Comparison of ENCODE assay signal across 8 cellular contexts in the genomic region with DNA sequence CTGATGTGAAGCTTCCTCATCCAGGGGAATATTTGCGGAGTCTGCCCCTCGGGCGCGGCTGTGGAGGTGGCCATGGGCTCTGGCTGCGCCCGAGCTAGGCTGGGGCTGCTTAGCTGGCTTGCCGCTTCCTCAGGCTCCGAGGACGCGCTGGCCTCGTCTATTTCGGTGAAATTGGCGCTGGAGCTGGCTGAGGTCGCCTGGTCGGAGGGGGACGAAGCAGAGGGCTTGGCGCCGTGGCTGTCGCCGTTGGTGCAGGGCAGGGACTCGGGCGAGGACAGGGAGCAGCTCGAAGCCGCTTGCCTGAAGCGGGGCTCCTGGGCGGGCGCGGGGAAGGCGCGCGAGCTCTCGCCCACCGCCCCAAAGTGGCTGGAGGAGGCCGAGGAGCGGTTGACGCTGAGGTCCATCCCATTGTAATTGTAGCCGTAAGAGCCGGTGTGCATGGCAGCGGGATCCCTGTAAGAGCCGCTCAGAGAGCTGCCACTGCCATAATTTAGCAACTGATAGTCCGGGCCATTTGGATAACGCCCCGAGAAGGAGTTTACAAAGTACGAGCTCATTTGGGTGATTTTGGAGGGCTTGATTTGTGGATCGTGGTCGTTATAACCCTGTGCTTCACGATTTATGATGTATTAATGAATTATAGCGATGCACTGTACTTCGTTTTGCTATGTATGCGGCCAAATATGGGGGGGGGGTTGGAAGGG. TPM values are rescaled to one million over a fixed set of nuclear protein-coding genes. Genes with fewer than 3 reads are reported as not detected.
A peak's percentile ranks its signal among the peaks of the same experiment; 100 is the strongest.
DNase-seq lines count a peak whose midpoint lies in the region; ATAC-seq, FAIRE-seq and TF ChIP-seq lines count a peak whose summit lies in the region.

A gene (minus strand): TSS at position 654 of the 704 bp plus-strand sequence. CDS start 97 bp downstream, at position 557.

- no peak for TF ChIP-seq CTCF in D721Med (IDR thresholded peaks at IDR 0.05; ENCODE audit: insufficient read depth, missing control alignments)

- H3K27ac Mint-ChIP-seq in T-helper 17 cell = peak within 1 kb of the TSS; percentile 49
- H3K27ac Mint-ChIP-seq in stimulated activated naive B cell treated with anti-CD40 and anti-IgM and Interleukin-4, amounts not matched to agents 10 μg/mL and 1 μg/mL and 100 μg/mL, for 72 hours = peak within 1 kb of the TSS; percentile 83

- H3K9me3 Mint-ChIP-seq in stimulated activated naive B cell treated with anti-CD40 and anti-IgM and Interleukin-4, amounts not matched to agents 10 μg/mL and 1 μg/mL and 100 μg/mL, for 72 hours = no peaks in the 10 kb centered on the region

- intact Hi-C loops in left ventricle myocardium superior (cut with micrococcal nuclease) = no loop called here

- H3K4me3 Mint-ChIP-seq in T-helper 17 cell = peak within 1 kb of the TSS; percentile 88
- peak within 1 kb of the TSS; percentile 75 to 80 for H3K4me3 Mint-ChIP-seq in stimulated activated naive B cell treated with anti-CD40 and anti-IgM and Interleukin-4, amounts not matched to agents 10 μg/mL and 1 μg/mL and 100 μg/mL, for 72 hours

- H3K4me1 Mint-ChIP-seq in T-helper 17 cell = peaks cover 40% of the 10 kb centered on the region
- peaks cover 41 to 64% of the 10 kb centered on the region in 2 donors for H3K4me1 Mint-ChIP-seq in stimulated activated naive B cell treated with anti-CD40 and anti-IgM and Interleukin-4, amounts not matched to agents 10 μg/mL and 1 μg/mL and 100 μg/mL, for 72 hours

- no peaks in the 10 kb centered on the region for H3K9me3 ChIP-seq in T-helper 17 cell (ENCODE audit: control insufficient read depth, low read length, poor library complexity, severe bottlenecking)

- peak; percentile 32 for ATAC-seq in T-helper 17 cell
- peak; percentile 17 for ATAC-seq in left ventricle myocardium superior
- peak; percentile 27 to 38 for ATAC-seq in stimulated activated naive B cell treated with anti-CD40 and anti-IgM and Interleukin-4, amounts not matched to agents 10 μg/mL and 1 μg/mL and 100 μg/mL, for 72 hours (replicated peaks)

- DNase-seq in NOMO-1 treated with DMSO at 0.1 percent for 48 hours (lab: John Stamatoyannopoulos, UW; ENCODE audit: unreplicated experiment) (peak; percentile 20), NOMO-1 treated with dmso at 0.1 percent for 144 hours (lab: John Stamatoyannopoulos, UW; ENCODE audit: unreplicated experiment) (no peak), T-helper 17 cell (no peak), left ventricle myocardium superior (no peak), D721Med (ENCODE audit: insufficient read length, low spot score) (no peak), middle frontal gyrus (ENCODE audit: extremely low spot score, low spot score) (no peak), NCI-H446 (lab: John Stamatoyannopoulos, UW) (no peak)
- DNase-seq in stimulated activated naive B cell treated with anti-CD40 and anti-IgM and Interleukin-4, amounts not matched to agents 10 μg/mL and 1 μg/mL and 100 μg/mL, for 72 hours = no peak

- H3K36me3 Mint-ChIP-seq in T-helper 17 cell (ENCODE audit: low read depth) = peaks cover 6% of the 10 kb centered on the region
- peaks cover 5 to 8% of the 10 kb centered on the region in 2 donors for H3K36me3 Mint-ChIP-seq in stimulated activated naive B cell treated with anti-CD40 and anti-IgM and Interleukin-4, amounts not matched to agents 10 μg/mL and 1 μg/mL and 100 μg/mL, for 72 hours

- no peak for FAIRE-seq in D721Med (lab: Jason Lieb, UNC)

- H3K27me3 Mint-ChIP-seq in T-helper 17 cell = peaks cover 93% of the 10 kb centered on the region
- H3K27me3 Mint-ChIP-seq in stimulated activated naive B cell treated with anti-CD40 and anti-IgM and Interleukin-4, amounts not matched to agents 10 μg/mL and 1 μg/mL and 100 μg/mL, for 72 hours = peaks cover 88 to 98% of the 10 kb centered on the region in 2 donors

RNA-seq across cellular contexts. Expression of the gene that starts here (rescaled TPM):
- total RNA-seq in T-helper 17 cell = not detected
- total RNA-seq in left ventricle myocardium superior = not detected

Comparison
In these comparisons a context has a peak if more than half of its experiments do, and no peak if none do; other contexts are left out.
1. Peak in ATAC-seq in T-helper 17 cell; RNA of the gene not detected or under 1 TPM.
2. Peak in ATAC-seq in left ventricle myocardium superior; RNA of the gene not detected or under 1 TPM.